In the genomic region with DNA sequence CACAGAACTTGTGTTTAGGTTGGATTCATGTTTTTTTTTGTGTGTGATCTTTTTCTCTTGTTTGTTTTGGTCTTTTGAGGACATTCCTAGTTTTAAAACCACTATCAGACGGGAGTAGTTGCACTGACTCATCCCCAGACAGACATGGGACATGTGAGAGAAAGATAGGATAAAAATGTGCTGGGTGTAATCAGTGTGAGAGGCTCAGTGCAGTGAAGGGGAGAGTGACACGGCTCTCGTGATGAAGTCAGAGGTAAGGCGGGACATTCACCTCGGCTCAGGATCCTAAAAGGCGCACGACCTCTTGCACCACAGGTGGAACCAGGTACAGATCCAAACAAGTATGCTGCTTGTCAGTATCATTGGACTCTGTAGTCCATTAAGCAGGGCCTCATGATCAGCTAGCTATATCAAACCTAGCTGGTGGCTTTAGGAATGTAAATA, we compare ENCODE assay signal across 1 cellular context.
TF ChIP-seq lines count a peak whose summit lies in the region.

No MANE protein-coding gene starts in this region.

TF ChIP-seq in GM23338, 12 proteins besides CTCF, POLR2A, EP300 and RAD21 (continued from another document):
- TF ChIP-seq, protein P1, sequence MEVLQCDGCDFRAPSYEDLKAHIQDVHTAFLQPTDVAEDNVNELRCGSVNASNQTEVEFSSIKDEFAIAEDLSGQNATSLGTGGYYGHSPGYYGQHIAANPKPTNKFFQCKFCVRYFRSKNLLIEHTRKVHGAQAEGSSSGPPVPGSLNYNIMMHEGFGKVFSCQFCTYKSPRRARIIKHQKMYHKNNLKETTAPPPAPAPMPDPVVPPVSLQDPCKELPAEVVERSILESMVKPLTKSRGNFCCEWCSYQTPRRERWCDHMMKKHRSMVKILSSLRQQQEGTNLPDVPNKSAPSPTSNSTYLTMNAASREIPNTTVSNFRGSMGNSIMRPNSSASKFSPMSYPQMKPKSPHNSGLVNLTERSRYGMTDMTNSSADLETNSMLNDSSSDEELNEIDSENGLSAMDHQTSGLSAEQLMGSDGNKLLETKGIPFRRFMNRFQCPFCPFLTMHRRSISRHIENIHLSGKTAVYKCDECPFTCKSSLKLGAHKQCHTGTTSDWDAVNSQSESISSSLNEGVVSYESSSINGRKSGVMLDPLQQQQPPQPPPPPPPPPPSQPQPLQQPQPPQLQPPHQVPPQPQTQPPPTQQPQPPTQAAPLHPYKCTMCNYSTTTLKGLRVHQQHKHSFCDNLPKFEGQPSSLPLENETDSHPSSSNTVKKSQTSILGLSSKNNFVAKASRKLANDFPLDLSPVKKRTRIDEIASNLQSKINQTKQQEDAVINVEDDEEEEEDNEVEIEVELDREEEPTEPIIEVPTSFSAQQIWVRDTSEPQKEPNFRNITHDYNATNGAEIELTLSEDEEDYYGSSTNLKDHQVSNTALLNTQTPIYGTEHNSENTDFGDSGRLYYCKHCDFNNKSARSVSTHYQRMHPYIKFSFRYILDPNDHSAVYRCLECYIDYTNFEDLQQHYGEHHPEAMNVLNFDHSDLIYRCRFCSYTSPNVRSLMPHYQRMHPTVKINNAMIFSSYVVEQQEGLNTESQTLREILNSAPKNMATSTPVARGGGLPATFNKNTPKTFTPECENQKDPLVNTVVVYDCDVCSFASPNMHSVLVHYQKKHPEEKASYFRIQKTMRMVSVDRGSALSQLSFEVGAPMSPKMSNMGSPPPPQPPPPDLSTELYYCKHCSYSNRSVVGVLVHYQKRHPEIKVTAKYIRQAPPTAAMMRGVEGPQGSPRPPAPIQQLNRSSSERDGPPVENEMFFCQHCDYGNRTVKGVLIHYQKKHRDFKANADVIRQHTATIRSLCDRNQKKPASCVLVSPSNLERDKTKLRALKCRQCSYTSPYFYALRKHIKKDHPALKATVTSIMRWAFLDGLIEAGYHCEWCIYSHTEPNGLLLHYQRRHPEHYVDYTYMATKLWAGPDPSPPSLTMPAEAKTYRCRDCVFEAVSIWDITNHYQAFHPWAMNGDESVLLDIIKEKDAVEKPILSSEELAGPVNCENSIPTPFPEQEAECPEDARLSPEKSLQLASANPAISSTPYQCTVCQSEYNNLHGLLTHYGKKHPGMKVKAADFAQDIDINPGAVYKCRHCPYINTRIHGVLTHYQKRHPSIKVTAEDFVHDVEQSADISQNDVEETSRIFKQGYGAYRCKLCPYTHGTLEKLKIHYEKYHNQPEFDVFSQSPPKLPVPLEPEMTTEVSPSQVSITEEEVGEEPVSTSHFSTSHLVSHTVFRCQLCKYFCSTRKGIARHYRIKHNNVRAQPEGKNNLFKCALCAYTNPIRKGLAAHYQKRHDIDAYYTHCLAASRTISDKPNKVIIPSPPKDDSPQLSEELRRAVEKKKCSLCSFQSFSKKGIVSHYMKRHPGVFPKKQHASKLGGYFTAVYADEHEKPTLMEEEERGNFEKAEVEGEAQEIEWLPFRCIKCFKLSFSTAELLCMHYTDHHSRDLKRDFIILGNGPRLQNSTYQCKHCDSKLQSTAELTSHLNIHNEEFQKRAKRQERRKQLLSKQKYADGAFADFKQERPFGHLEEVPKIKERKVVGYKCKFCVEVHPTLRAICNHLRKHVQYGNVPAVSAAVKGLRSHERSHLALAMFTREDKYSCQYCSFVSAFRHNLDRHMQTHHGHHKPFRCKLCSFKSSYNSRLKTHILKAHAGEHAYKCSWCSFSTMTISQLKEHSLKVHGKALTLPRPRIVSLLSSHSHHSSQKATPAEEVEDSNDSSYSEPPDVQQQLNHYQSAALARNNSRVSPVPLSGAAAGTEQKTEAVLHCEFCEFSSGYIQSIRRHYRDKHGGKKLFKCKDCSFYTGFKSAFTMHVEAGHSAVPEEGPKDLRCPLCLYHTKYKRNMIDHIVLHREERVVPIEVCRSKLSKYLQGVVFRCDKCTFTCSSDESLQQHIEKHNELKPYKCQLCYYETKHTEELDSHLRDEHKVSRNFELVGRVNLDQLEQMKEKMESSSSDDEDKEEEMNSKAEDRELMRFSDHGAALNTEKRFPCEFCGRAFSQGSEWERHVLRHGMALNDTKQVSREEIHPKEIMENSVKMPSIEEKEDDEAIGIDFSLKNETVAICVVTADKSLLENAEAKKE (CRISPR knock-in tag; IDR thresholded peaks at IDR 0.05): no peak
- TF ChIP-seq POLR2AphosphoS5 (IDR thresholded peaks at IDR 0.05; ENCODE audit: low read depth) (no peak), CREB1 (CRISPR knock-in tag; IDR thresholded peaks at IDR 0.05; ENCODE audit: low read depth) (no peak), EZH2phosphoT487 (IDR thresholded peaks at IDR 0.05; ENCODE audit: unreplicated experiment) (no peak), ZNF331 (CRISPR knock-in tag; IDR thresholded peaks at IDR 0.05; ENCODE audit: low read depth) (no peak), STAT1 (IDR thresholded peaks at IDR 0.05; ENCODE audit: unreplicated experiment) (no peak), NANOG (IDR thresholded peaks at IDR 0.05; ENCODE audit: borderline replicate concordance) (no peak), EZH2 (IDR thresholded peaks at IDR 0.05; ENCODE audit: low read depth, unreplicated experiment) (no peak), ZNF114 (CRISPR knock-in tag; IDR thresholded peaks at IDR 0.05) (no peak)
- TF ChIP-seq, protein P2, sequence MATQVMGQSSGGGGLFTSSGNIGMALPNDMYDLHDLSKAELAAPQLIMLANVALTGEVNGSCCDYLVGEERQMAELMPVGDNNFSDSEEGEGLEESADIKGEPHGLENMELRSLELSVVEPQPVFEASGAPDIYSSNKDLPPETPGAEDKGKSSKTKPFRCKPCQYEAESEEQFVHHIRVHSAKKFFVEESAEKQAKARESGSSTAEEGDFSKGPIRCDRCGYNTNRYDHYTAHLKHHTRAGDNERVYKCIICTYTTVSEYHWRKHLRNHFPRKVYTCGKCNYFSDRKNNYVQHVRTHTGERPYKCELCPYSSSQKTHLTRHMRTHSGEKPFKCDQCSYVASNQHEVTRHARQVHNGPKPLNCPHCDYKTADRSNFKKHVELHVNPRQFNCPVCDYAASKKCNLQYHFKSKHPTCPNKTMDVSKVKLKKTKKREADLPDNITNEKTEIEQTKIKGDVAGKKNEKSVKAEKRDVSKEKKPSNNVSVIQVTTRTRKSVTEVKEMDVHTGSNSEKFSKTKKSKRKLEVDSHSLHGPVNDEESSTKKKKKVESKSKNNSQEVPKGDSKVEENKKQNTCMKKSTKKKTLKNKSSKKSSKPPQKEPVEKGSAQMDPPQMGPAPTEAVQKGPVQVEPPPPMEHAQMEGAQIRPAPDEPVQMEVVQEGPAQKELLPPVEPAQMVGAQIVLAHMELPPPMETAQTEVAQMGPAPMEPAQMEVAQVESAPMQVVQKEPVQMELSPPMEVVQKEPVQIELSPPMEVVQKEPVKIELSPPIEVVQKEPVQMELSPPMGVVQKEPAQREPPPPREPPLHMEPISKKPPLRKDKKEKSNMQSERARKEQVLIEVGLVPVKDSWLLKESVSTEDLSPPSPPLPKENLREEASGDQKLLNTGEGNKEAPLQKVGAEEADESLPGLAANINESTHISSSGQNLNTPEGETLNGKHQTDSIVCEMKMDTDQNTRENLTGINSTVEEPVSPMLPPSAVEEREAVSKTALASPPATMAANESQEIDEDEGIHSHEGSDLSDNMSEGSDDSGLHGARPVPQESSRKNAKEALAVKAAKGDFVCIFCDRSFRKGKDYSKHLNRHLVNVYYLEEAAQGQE (IDR thresholded peaks at IDR 0.05; ENCODE audit: unreplicated experiment): no peak
- TF ChIP-seq, protein P3, sequence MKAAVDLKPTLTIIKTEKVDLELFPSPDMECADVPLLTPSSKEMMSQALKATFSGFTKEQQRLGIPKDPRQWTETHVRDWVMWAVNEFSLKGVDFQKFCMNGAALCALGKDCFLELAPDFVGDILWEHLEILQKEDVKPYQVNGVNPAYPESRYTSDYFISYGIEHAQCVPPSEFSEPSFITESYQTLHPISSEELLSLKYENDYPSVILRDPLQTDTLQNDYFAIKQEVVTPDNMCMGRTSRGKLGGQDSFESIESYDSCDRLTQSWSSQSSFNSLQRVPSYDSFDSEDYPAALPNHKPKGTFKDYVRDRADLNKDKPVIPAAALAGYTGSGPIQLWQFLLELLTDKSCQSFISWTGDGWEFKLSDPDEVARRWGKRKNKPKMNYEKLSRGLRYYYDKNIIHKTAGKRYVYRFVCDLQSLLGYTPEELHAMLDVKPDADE (IDR thresholded peaks at IDR 0.05): no peak
